In genomic region chr6:149235130-149235561, GRCh38 we compare ENCODE assay signal across 10 cellular contexts.
DNase-seq lines count a peak whose midpoint lies in the region; ATAC-seq, FAIRE-seq and TF ChIP-seq lines count a peak whose summit lies in the region.
"Had no signal": no experiment of that assay in that cellular context is flagged by ENCODE, and none has a peak within 500 bp of the region (broad histone marks: within the 10 kb centered on the region; RNA-seq: fewer than 3 reads in every experiment).

No MANE protein-coding gene starts in this region.

- H3K4me1 ChIP-seq in A549 (peaks cover 41% of the 10 kb centered on the region), adrenal gland (replicated peaks in 1 of 2) (peaks cover 12 to 27% of the 10 kb centered on the region in 2 donors)
- H3K4me1 ChIP-seq: gastrocnemius medialis had no signal

- no peaks in the 10 kb centered on the region for H3K27me3 ChIP-seq in adrenal gland
- H3K27me3 ChIP-seq: gastrocnemius medialis, upper lobe of left lung had no signal

- H3K36me3 ChIP-seq in adrenal gland (replicated peaks in 1 of 2) = no peaks in the 10 kb centered on the region
- H3K36me3 ChIP-seq: gastrocnemius medialis, upper lobe of left lung had no signal

- peak; percentile 16 to 40 for DNase-seq in A549 (ENCODE audit: low read depth in 1 of 2, low spot score in 1 of 2)
- DNase-seq in GM13976 (ENCODE audit: low spot score) = peak; percentile 65
- peak; percentile 73 for DNase-seq in NCI-H2029 (lab: John Stamatoyannopoulos, UW)
- DNase-seq in adrenal gland = peak; percentile 59 to 81 (median 67)
- peak; percentile 54 for DNase-seq in naive B cell
- no peak for DNase-seq in activated CD4-positive, CD25-positive, alpha-beta regulatory T cell (lab: John Stamatoyannopoulos, UW)
- DNase-seq in T1000 (lab: John Stamatoyannopoulos, UW) = no peak

- H3K27ac ChIP-seq in A549 (peak overlapping the region in 1 of 2 experiments; percentile 89; a peak in 3 of 6 replicates), adrenal gland (peak overlapping the region in 1 of 5 donors; percentile 35)
- H3K27ac ChIP-seq: gastrocnemius medialis had no signal

- H3K36me3 Mint-ChIP-seq in naive B cell = no peaks in the 10 kb centered on the region

- peak in 1 of 2 experiments; percentile 37; a peak in 2 of 6 replicates for ATAC-seq in A549
- ATAC-seq in HG02759 (IDR thresholded peaks at IDR 0.05; ENCODE audit: unreplicated experiment) = peak; percentile 86
- peak; percentile 90 to 91 for ATAC-seq in naive B cell (ENCODE audit: low read depth in 2 of 2)
- ATAC-seq: gastrocnemius medialis had no signal

- 23% methylated on average over 3 of the region's 3 CpGs for WGBS in A549 (ENCODE audit: missing lambda C conversion rate)
- WGBS in adrenal gland, 4 donors = 20 to 29% (median 25%) methylated on average over 3 of the region's 3 CpGs

- in situ Hi-C loops in GM13976 (cut with MboI; ENCODE audit: low sequenced_read_pairs, unreplicated experiment) = no loop called here

- H3K4me2 ChIP-seq in A549 = peak overlapping the region; percentile 69

- TF ChIP-seq CTCF in A549 (IDR thresholded peaks at IDR 0.05) (no peak), GM13976 (IDR thresholded peaks at IDR 0.05; ENCODE audit: borderline replicate concordance, control extremely low read depth, extremely low read depth, insufficient read depth, missing control alignments) (no peak), adrenal gland (IDR thresholded peaks at IDR 0.05) (no peak)

- no peak for TF ChIP-seq EP300 in A549 (IDR thresholded peaks at IDR 0.05)

- intact Hi-C loops in adrenal gland (cut with DNase I) = no loop called here

- no peak for TF ChIP-seq RAD21 in A549 (conservative IDR thresholded peaks at IDR 0.05 in 1 of 2, IDR thresholded peaks at IDR 0.05 in 1 of 2)

- H3K4me3 Mint-ChIP-seq in naive B cell = peak overlapping the region in 7 of 8 donors; percentile 0 to 68 (median 19)

- POLR2A ChIA-PET in A549 (lab: Yijun Ruan, JAX) = no interaction called here

- FAIRE-seq in A549 (lab: Jason Lieb, UNC) = no peak

- H3K9me3 Mint-ChIP-seq in naive B cell = peaks cover 0 to 1% (median 0%) of the 10 kb centered on the region in 7 donors

- H3K9me3 ChIP-seq in A549 (peaks cover 11% of the 10 kb centered on the region; the same call in 2 of the 3 replicates), adrenal gland (replicated peaks in 1 of 3) (peaks cover 0 to 1% (median 0%) of the 10 kb centered on the region in 3 donors)
- H3K9me3 ChIP-seq: gastrocnemius medialis had no signal

- no peaks in the 10 kb centered on the region for H3K27me3 Mint-ChIP-seq in naive B cell

- peak overlapping the region; percentile 22 to 82 (median 68) for H3K27ac Mint-ChIP-seq in naive B cell

- H3K4me3 ChIP-seq in A549 (no peak overlapping the region), adrenal gland (no peak overlapping the region)
- H3K4me3 ChIP-seq: gastrocnemius medialis, upper lobe of left lung had no signal

- TF ChIP-seq POLR2A in A549 (IDR thresholded peaks at IDR 0.05; ENCODE audit: low read length) = no peak
- no peak for TF ChIP-seq POLR2A in adrenal gland (IDR thresholded peaks at IDR 0.05)

- H3K4me1 Mint-ChIP-seq in naive B cell = peaks cover 31 to 61% (median 50%) of the 10 kb centered on the region in 3 donors

- CTCF ChIA-PET in A549 (lab: Yijun Ruan, JAX) = interaction anchor here (0.7 kb wide), 1 partner anchor 24 kb away, joined by 3 read pairs; no protein-coding TSS in a partner anchor

TF ChIP-seq in A549, 52 proteins besides CTCF, POLR2A, EP300 and RAD21:
- no peak for TF ChIP-seq REST (IDR thresholded peaks at IDR 0.05)
- 0 out of 2 replicates have a peak, but pooled peaks have one; percentile 36 for TF ChIP-seq FOXS1 (CRISPR knock-in tag; IDR thresholded peaks at IDR 0.05)
- no peak for TF ChIP-seq SREBF2 (IDR thresholded peaks at IDR 0.05)
TF ChIP-seq in A549: peak in this region for 1.

Comparison
In these comparisons a context has a peak if more than half of its experiments do, and no peak if none do; other contexts are left out.
1. DNase-seq: peak in A549 (2 of 2), GM13976 (single experiment), NCI-H2029 (single experiment), adrenal gland (7 of 7) and naive B cell (single experiment); none in activated CD4-positive, CD25-positive, alpha-beta regulatory T cell (0 of 4) and T1000 (single experiment).